1 cellular context compared by ENCODE assay signal in the genomic region with DNA sequence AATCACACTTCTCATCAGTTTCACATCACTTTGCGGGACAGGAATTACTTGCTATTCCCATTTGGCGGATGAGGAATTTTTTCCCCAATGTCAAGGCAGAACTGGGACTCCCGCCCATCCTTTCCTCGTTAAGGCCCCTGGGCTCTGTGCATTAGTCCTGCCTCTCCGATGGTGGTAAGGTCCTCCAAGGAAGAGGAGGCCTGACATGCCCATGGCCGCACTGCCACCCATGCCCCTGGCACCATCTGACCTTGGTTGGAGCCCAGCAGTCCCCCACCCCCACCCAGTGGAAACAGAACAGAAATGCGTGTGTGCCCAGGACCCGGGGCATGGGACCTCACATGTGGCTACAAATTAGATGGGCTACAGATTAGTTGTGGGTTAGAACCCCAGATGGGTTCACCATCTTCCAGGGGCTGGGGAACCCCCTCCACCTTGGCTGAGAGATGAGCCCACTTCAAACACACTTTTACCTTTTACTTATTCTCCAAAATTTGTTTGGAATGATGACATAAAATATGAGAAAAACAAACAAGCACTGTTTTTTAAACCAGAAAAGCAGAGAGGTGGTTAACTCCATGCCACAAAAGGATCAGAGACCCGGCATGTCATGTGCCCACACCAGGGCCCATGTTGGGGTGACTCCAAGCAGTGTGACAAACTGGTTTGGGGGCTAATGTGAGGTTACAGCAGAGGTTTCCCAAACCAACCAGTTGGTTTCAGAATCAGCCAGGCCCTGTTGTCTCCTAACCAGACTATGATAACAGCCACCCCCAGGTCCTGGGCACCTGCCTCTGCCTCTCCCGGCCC.
TF ChIP-seq lines count a peak whose summit lies in the region.

No MANE protein-coding gene starts in this region.

TF ChIP-seq in WTC11, 78 proteins besides CTCF, POLR2A, EP300 and RAD21 (continued from another document):
- TF ChIP-seq, protein P1, sequence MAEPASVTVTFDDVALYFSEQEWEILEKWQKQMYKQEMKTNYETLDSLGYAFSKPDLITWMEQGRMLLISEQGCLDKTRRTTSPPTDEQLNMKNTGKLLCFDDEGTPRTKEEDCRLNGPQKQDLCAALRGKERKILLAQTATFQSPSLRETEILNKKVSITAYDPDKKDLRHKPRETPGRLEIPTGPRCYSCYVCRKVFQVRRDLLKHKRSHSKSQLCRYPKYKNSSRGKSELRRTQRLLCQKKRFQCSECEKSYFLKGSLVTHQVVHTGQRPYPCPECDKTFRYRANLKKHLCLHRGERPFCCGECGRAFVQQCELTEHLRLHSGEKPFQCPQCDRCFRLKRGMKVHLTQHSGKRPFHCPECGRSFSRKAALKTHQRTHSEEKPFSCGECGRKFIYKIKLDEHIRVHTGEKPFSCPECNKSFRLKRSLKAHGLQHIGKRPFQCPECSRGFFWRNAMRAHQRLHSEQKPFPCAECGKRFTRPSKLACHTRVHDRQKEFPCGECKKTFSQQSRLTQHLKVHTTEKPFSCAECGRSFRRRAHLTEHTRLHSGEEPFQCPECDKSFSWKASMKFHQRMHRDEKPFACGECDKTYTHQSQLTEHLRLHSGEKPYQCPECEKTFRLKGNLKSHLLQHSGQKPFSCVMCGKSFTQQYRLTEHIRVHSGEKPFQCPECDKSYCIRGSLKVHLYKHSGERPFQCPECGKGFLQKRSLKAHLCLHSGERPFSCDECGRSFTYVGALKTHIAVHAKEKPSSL (CRISPR knock-in tag; conservative IDR thresholded peaks at IDR 0.05), result no peak
- TF ChIP-seq, protein P2, sequence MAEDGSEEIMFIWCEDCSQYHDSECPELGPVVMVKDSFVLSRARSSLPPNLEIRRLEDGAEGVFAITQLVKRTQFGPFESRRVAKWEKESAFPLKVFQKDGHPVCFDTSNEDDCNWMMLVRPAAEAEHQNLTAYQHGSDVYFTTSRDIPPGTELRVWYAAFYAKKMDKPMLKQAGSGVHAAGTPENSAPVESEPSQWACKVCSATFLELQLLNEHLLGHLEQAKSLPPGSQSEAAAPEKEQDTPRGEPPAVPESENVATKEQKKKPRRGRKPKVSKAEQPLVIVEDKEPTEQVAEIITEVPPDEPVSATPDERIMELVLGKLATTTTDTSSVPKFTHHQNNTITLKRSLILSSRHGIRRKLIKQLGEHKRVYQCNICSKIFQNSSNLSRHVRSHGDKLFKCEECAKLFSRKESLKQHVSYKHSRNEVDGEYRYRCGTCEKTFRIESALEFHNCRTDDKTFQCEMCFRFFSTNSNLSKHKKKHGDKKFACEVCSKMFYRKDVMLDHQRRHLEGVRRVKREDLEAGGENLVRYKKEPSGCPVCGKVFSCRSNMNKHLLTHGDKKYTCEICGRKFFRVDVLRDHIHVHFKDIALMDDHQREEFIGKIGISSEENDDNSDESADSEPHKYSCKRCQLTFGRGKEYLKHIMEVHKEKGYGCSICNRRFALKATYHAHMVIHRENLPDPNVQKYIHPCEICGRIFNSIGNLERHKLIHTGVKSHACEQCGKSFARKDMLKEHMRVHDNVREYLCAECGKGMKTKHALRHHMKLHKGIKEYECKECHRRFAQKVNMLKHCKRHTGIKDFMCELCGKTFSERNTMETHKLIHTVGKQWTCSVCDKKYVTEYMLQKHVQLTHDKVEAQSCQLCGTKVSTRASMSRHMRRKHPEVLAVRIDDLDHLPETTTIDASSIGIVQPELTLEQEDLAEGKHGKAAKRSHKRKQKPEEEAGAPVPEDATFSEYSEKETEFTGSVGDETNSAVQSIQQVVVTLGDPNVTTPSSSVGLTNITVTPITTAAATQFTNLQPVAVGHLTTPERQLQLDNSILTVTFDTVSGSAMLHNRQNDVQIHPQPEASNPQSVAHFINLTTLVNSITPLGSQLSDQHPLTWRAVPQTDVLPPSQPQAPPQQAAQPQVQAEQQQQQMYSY (CRISPR knock-in tag; IDR thresholded peaks at IDR 0.05), result no peak
- TF ChIP-seq JUN (CRISPR knock-in tag; IDR thresholded peaks at IDR 0.05) (no peak), ESRRA (CRISPR knock-in tag; IDR thresholded peaks at IDR 0.05; ENCODE audit: borderline replicate concordance) (no peak), IRF2 (CRISPR knock-in tag; IDR thresholded peaks at IDR 0.05; ENCODE audit: borderline replicate concordance, low read depth) (no peak), HMGA2 (CRISPR knock-in tag; IDR thresholded peaks at IDR 0.05) (no peak), PRRX2 (CRISPR knock-in tag; IDR thresholded peaks at IDR 0.05) (no peak), ETV6 (CRISPR knock-in tag; IDR thresholded peaks at IDR 0.05) (no peak), TEAD4 (CRISPR knock-in tag; IDR thresholded peaks at IDR 0.05) (no peak), ZNF138 (CRISPR knock-in tag; conservative IDR thresholded peaks at IDR 0.05) (no peak)
- TF ChIP-seq, protein P3, sequence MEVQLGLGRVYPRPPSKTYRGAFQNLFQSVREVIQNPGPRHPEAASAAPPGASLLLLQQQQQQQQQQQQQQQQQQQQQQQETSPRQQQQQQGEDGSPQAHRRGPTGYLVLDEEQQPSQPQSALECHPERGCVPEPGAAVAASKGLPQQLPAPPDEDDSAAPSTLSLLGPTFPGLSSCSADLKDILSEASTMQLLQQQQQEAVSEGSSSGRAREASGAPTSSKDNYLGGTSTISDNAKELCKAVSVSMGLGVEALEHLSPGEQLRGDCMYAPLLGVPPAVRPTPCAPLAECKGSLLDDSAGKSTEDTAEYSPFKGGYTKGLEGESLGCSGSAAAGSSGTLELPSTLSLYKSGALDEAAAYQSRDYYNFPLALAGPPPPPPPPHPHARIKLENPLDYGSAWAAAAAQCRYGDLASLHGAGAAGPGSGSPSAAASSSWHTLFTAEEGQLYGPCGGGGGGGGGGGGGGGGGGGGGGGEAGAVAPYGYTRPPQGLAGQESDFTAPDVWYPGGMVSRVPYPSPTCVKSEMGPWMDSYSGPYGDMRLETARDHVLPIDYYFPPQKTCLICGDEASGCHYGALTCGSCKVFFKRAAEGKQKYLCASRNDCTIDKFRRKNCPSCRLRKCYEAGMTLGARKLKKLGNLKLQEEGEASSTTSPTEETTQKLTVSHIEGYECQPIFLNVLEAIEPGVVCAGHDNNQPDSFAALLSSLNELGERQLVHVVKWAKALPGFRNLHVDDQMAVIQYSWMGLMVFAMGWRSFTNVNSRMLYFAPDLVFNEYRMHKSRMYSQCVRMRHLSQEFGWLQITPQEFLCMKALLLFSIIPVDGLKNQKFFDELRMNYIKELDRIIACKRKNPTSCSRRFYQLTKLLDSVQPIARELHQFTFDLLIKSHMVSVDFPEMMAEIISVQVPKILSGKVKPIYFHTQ (CRISPR knock-in tag; IDR thresholded peaks at IDR 0.05), result no peak
- TF ChIP-seq, protein P4, sequence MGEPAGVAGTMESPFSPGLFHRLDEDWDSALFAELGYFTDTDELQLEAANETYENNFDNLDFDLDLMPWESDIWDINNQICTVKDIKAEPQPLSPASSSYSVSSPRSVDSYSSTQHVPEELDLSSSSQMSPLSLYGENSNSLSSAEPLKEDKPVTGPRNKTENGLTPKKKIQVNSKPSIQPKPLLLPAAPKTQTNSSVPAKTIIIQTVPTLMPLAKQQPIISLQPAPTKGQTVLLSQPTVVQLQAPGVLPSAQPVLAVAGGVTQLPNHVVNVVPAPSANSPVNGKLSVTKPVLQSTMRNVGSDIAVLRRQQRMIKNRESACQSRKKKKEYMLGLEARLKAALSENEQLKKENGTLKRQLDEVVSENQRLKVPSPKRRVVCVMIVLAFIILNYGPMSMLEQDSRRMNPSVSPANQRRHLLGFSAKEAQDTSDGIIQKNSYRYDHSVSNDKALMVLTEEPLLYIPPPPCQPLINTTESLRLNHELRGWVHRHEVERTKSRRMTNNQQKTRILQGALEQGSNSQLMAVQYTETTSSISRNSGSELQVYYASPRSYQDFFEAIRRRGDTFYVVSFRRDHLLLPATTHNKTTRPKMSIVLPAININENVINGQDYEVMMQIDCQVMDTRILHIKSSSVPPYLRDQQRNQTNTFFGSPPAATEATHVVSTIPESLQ (CRISPR knock-in tag; IDR thresholded peaks at IDR 0.05), result no peak
TF ChIP-seq in WTC11: peak in this region for 0.
